11 cellular contexts compared by ENCODE assay signal in genomic region chr19:956747-957451, GRCh38. TPM values are rescaled to one million over a fixed set of nuclear protein-coding genes. Genes with fewer than 3 reads are reported as not detected.
A peak's percentile ranks its signal among the peaks of the same experiment; 100 is the strongest.
DNase-seq lines count a peak whose midpoint lies in the region; TF ChIP-seq lines count a peak whose summit lies in the region.
"Had no signal": no experiment of that assay in that cellular context is flagged by ENCODE, and none has a peak within 500 bp of the region (broad histone marks: within the 10 kb centered on the region; RNA-seq: fewer than 3 reads in every experiment).

No MANE protein-coding gene starts in this region.

- POLR2A ChIA-PET in activated CD4-positive, alpha-beta T cell treated with anti-CD3 and anti-CD28 coated beads, Interleukin-2, amount 10 ng/mL, durations not matched to agents 7 days and 5 days (lab: Charles Lee) = no interaction called here

- peaks cover 77% of the 10 kb centered on the region for H3K79me2 ChIP-seq in neural progenitor cell (ENCODE audit: low read depth)

- CTCF ChIA-PET in activated CD4-positive, alpha-beta T cell treated with anti-CD3 and anti-CD28 coated beads, Interleukin-2, amount 10 ng/mL, durations not matched to agents 7 days and 5 days (lab: Charles Lee) = no interaction called here

- peak overlapping the region; percentile 62 for H3K4me2 ChIP-seq in neural progenitor cell

- DNase-seq in Daoy (ENCODE audit: low read depth) (peak; percentile 35), endodermal cell (peak; percentile 88), neural progenitor cell (ENCODE audit: low spot score) (peak; percentile 91), HUDEP-2 (lab: John Stamatoyannopoulos, UW; ENCODE audit: unreplicated experiment in 76 of 76) (no peak), NCI-H1048 (lab: John Stamatoyannopoulos, UW) (no peak)
- no peak for DNase-seq in activated CD4-positive, alpha-beta T cell treated with anti-CD3 and anti-CD28 coated beads, Interleukin-2, amount 10 ng/mL, durations not matched to agents 7 days and 5 days
- DNase-seq in activated CD4-positive, alpha-beta T cell treated with anti-CD3 and anti-CD28 coated beads for 1 hour = no peak
- DNase-seq: activated CD4-positive, alpha-beta T cell treated with anti-CD3 and anti-CD28 coated beads, Interleukin-2, amount 10 ng/mL, durations not matched to agents 24 days and 14 days; NCI-H1694 treated with DMSO at 0.1 percent for 48 hours; NK-92 treated with Interleukin-12 subunit alpha and Interleukin-12 subunit beta, amount 100 ng/mL, for 24 hours had no signal

- H3K27ac Mint-ChIP-seq in endodermal cell (peak overlapping the region; percentile 86), neural progenitor cell (peak overlapping the region; percentile 60)
- H3K27ac Mint-ChIP-seq in activated CD4-positive, alpha-beta T cell treated with anti-CD3 and anti-CD28 coated beads, Interleukin-2, amount 10 ng/mL, durations not matched to agents 7 days and 5 days = no peak overlapping the region
- H3K27ac Mint-ChIP-seq: activated CD4-positive, alpha-beta T cell treated with anti-CD3 and anti-CD28 coated beads, Interleukin-2, amount 10 ng/mL, durations not matched to agents 24 days and 14 days had no signal

- no peak for TF ChIP-seq CTCF in endodermal cell (conservative IDR thresholded peaks at IDR 0.05)
- no peak for TF ChIP-seq CTCF in neural progenitor cell (IDR thresholded peaks at IDR 0.05)

- H3K9ac ChIP-seq in HUES6 (ENCODE audit: low read length) (peak overlapping the region; percentile 59), endodermal cell (ENCODE audit: extremely low read depth, low read length, poor library complexity, severe bottlenecking) (no peak overlapping the region), neural progenitor cell (no peak overlapping the region)

- H3K9me3 Mint-ChIP-seq in endodermal cell = no peaks in the 10 kb centered on the region
- H3K9me3 Mint-ChIP-seq in neural progenitor cell = no peaks in the 10 kb centered on the region
- H3K9me3 Mint-ChIP-seq in activated CD4-positive, alpha-beta T cell treated with anti-CD3 and anti-CD28 coated beads, Interleukin-2, amount 10 ng/mL, durations not matched to agents 7 days and 5 days = no peaks in the 10 kb centered on the region
- H3K9me3 Mint-ChIP-seq: activated CD4-positive, alpha-beta T cell treated with anti-CD3 and anti-CD28 coated beads, Interleukin-2, amount 10 ng/mL, durations not matched to agents 24 days and 14 days had no signal

- H3K27ac ChIP-seq in HUES6 (ENCODE audit: low read depth, low read length) (peak overlapping the region; percentile 88), endodermal cell (ENCODE audit: low read depth, low read length) (peak overlapping the region; percentile 81), neural progenitor cell (peak overlapping the region; percentile 98)

- peaks cover 17% of the 10 kb centered on the region; the same call in 1 of the 2 replicates for H3K36me3 ChIP-seq in HUES6 (ENCODE audit: control insufficient read depth, insufficient read depth, low read length)
- peaks cover 29% of the 10 kb centered on the region for H3K36me3 ChIP-seq in endodermal cell (ENCODE audit: control insufficient read depth, insufficient read depth, low read length)
- no peaks in the 10 kb centered on the region for H3K36me3 ChIP-seq in neural progenitor cell

- H3K27me3 Mint-ChIP-seq in endodermal cell (ENCODE audit: insufficient read depth) (no peaks in the 10 kb centered on the region), neural progenitor cell (ENCODE audit: insufficient read depth, low read depth) (peaks cover 2% of the 10 kb centered on the region)
- no peaks in the 10 kb centered on the region for H3K27me3 Mint-ChIP-seq in activated CD4-positive, alpha-beta T cell treated with anti-CD3 and anti-CD28 coated beads, Interleukin-2, amount 10 ng/mL, durations not matched to agents 7 days and 5 days
- H3K27me3 Mint-ChIP-seq: activated CD4-positive, alpha-beta T cell treated with anti-CD3 and anti-CD28 coated beads, Interleukin-2, amount 10 ng/mL, durations not matched to agents 24 days and 14 days had no signal

- H3F3A ChIP-seq in neural progenitor cell (ENCODE audit: low read depth) = peaks cover 30% of the 10 kb centered on the region

- H3K9me3 ChIP-seq in HUES6 (ENCODE audit: control insufficient read depth, insufficient read depth, low read depth, low read length) (no peaks in the 10 kb centered on the region), endodermal cell (ENCODE audit: control insufficient read depth, low read length) (no peaks in the 10 kb centered on the region), neural progenitor cell (ENCODE audit: low read depth) (no peaks in the 10 kb centered on the region)

- H2AFZ ChIP-seq in neural progenitor cell (replicated peaks) = no peak overlapping the region

- no peak overlapping the region for H3K4me3 Mint-ChIP-seq in endodermal cell
- peak overlapping the region; percentile 27 for H3K4me3 Mint-ChIP-seq in neural progenitor cell
- no peak overlapping the region for H3K4me3 Mint-ChIP-seq in activated CD4-positive, alpha-beta T cell treated with anti-CD3 and anti-CD28 coated beads, Interleukin-2, amount 10 ng/mL, durations not matched to agents 7 days and 5 days
- H3K4me3 Mint-ChIP-seq: activated CD4-positive, alpha-beta T cell treated with anti-CD3 and anti-CD28 coated beads, Interleukin-2, amount 10 ng/mL, durations not matched to agents 24 days and 14 days had no signal

- peaks cover 19% of the 10 kb centered on the region for H3K4me1 Mint-ChIP-seq in endodermal cell
- peaks cover 45% of the 10 kb centered on the region for H3K4me1 Mint-ChIP-seq in neural progenitor cell
- H3K4me1 Mint-ChIP-seq in activated CD4-positive, alpha-beta T cell treated with anti-CD3 and anti-CD28 coated beads, Interleukin-2, amount 10 ng/mL, durations not matched to agents 7 days and 5 days = peaks cover 17% of the 10 kb centered on the region

- 73 to 78% methylated on average over 12 to 30 of the region's 30 CpGs for WGBS in endodermal cell (ENCODE audit: insufficient coverage in 1 of 2, insufficient read length in 1 of 2), 2 experiments

- H3K27me3 ChIP-seq in HUES6 (ENCODE audit: control insufficient read depth, insufficient read depth, low read length) (no peaks in the 10 kb centered on the region), endodermal cell (ENCODE audit: control insufficient read depth, insufficient read depth, low read length, poor library complexity, severe bottlenecking) (no peaks in the 10 kb centered on the region), neural progenitor cell (no peaks in the 10 kb centered on the region)

- H3K4me3 ChIP-seq in HUES6 (ENCODE audit: low read depth, low read length) (no peak overlapping the region; the same call in 1 of the 2 replicates), endodermal cell (ENCODE audit: low read length) (no peak overlapping the region), neural progenitor cell (no peak overlapping the region)

- H3K4me1 ChIP-seq in HUES6 (ENCODE audit: control insufficient read depth, insufficient read depth, low read length) = peaks cover 53% of the 10 kb centered on the region
- peaks cover 6% of the 10 kb centered on the region for H3K4me1 ChIP-seq in endodermal cell (ENCODE audit: control insufficient read depth, insufficient read depth, low read length)
- peaks cover 47% of the 10 kb centered on the region for H3K4me1 ChIP-seq in neural progenitor cell

- H3K36me3 Mint-ChIP-seq in endodermal cell (ENCODE audit: low read depth) (peaks cover 26% of the 10 kb centered on the region), neural progenitor cell (peaks cover 4% of the 10 kb centered on the region)
- H3K36me3 Mint-ChIP-seq in activated CD4-positive, alpha-beta T cell treated with anti-CD3 and anti-CD28 coated beads, Interleukin-2, amount 10 ng/mL, durations not matched to agents 7 days and 5 days (ENCODE audit: low read depth) = no peaks in the 10 kb centered on the region

- peaks cover 53% of the 10 kb centered on the region for H4K20me1 ChIP-seq in neural progenitor cell (ENCODE audit: low read depth)

RNA-seq across cellular contexts. Expression of gene WDR18, which starts 27.2 kb away (rescaled TPM):
- total RNA-seq in Daoy (2014; rRNA removed; shearing (Covaris generic)) = 73.1 and 92.5 TPM in 2 replicates
- 10 to 100 TPM; 68.6 to 85.6 TPM for total RNA-seq in endodermal cell
- polyA plus RNA-seq in endodermal cell (2013, experiment 1 of 2) = 59.4 TPM
- 62.7 TPM for polyA plus RNA-seq in endodermal cell (2013, experiment 2 of 2)
- 38.6 and 156 TPM in 2 replicates for total RNA-seq in neural progenitor cell (ENCODE audit: low replicate concordance)
- 10 to 100 TPM; 39.2 to 49.2 TPM for total RNA-seq in activated CD4-positive, alpha-beta T cell treated with anti-CD3 and anti-CD28 coated beads, Interleukin-2, amount 10 ng/mL, durations not matched to agents 7 days and 5 days

RNA-seq across cellular contexts. Expression of gene ARID3A, which starts 31.1 kb away (rescaled TPM):
- 5.9 and 12.0 TPM in 2 replicates for total RNA-seq in Daoy (2014; rRNA removed; shearing (Covaris generic))
- total RNA-seq in endodermal cell (100 to 1,000 TPM; 121 to 124 TPM), neural progenitor cell (ENCODE audit: low replicate concordance) (25.5 and 68.7 TPM in 2 replicates)
- 40.4 TPM for polyA plus RNA-seq in endodermal cell (2013, experiment 1 of 2)
- 41.7 TPM for polyA plus RNA-seq in endodermal cell (2013, experiment 2 of 2)
- 10 to 100 TPM; 25.8 to 28.4 TPM for total RNA-seq in activated CD4-positive, alpha-beta T cell treated with anti-CD3 and anti-CD28 coated beads, Interleukin-2, amount 10 ng/mL, durations not matched to agents 7 days and 5 days

RNA-seq across cellular contexts. Expression of gene KISS1R, which starts 39.8 kb away (rescaled TPM):
- total RNA-seq in Daoy (2014; rRNA removed; shearing (Covaris generic)) = not detected in 2 replicates
- under 1 TPM in 1 of 2 donors, not detected in 1; 0.73 TPM for total RNA-seq in endodermal cell
- polyA plus RNA-seq in endodermal cell (2013, experiment 1 of 2) = 1.3 TPM
- 0.70 TPM for polyA plus RNA-seq in endodermal cell (2013, experiment 2 of 2)
- 0.77 TPM in 1 of 2 replicates, not detected in the other for total RNA-seq in neural progenitor cell (ENCODE audit: low replicate concordance)
- total RNA-seq in activated CD4-positive, alpha-beta T cell treated with anti-CD3 and anti-CD28 coated beads, Interleukin-2, amount 10 ng/mL, durations not matched to agents 7 days and 5 days = 1 to 10 TPM in 1 of 2 experiments, under 1 TPM in 1; 0.72 to 1.1 TPM

RNA-seq across cellular contexts. Expression of gene GRIN3B, which starts 43.3 kb away (rescaled TPM):
- not detected in 2 replicates for total RNA-seq in Daoy (2014; rRNA removed; shearing (Covaris generic))
- total RNA-seq in endodermal cell = 1 to 10 TPM; 2.0 TPM
- 0.85 TPM for polyA plus RNA-seq in endodermal cell (2013, experiment 1 of 2)
- 0.50 TPM for polyA plus RNA-seq in endodermal cell (2013, experiment 2 of 2)
- 5.4 and 5.9 TPM in 2 replicates for total RNA-seq in neural progenitor cell (ENCODE audit: low replicate concordance)
- total RNA-seq in activated CD4-positive, alpha-beta T cell treated with anti-CD3 and anti-CD28 coated beads, Interleukin-2, amount 10 ng/mL, durations not matched to agents 7 days and 5 days = not detected

RNA-seq across cellular contexts. Expression of gene R3HDM4, which starts 43.9 kb away (rescaled TPM):
- total RNA-seq in Daoy (2014; rRNA removed; shearing (Covaris generic)) = 35.8 and 40.8 TPM in 2 replicates
- total RNA-seq in endodermal cell = 10 to 100 TPM; 61.1 to 64.7 TPM
- 54.6 TPM for polyA plus RNA-seq in endodermal cell (2013, experiment 1 of 2)
- 56.9 TPM for polyA plus RNA-seq in endodermal cell (2013, experiment 2 of 2)
- total RNA-seq in neural progenitor cell (ENCODE audit: low replicate concordance) = 22.7 and 58.2 TPM in 2 replicates
- total RNA-seq in activated CD4-positive, alpha-beta T cell treated with anti-CD3 and anti-CD28 coated beads, Interleukin-2, amount 10 ng/mL, durations not matched to agents 7 days and 5 days = 100 to 1,000 TPM; 120 to 121 TPM

Comparison
In these comparisons a context has a peak if more than half of its experiments do, and no peak if none do; other contexts are left out.
1. DNase-seq: peak in Daoy (single experiment), endodermal cell (single experiment) and neural progenitor cell (single experiment); none in HUDEP-2 (0 of 76), activated CD4-positive, alpha-beta T cell treated with anti-CD3 and anti-CD28 coated beads, Interleukin-2, amount 10 ng/mL, durations not matched to agents 7 days and 5 days (single experiment), NCI-H1048 (single experiment) and activated CD4-positive, alpha-beta T cell treated with anti-CD3 and anti-CD28 coated beads for 1 hour (single experiment).
2. Peak in every context shown above with its lines, with median percentiles within 50 percentile points of each other: H3K27ac ChIP-seq.